ENCODE assay signal across 8 cellular contexts in genomic region chr12:108855284-108856169, GRCh38. TPM values are rescaled to one million over a fixed set of nuclear protein-coding genes. Genes with fewer than 3 reads are reported as not detected.
DNase-seq lines count a peak whose midpoint lies in the region; ATAC-seq and TF ChIP-seq lines count a peak whose summit lies in the region.

No MANE protein-coding gene starts in this region.

- no peak for ATAC-seq in activated naive CD8-positive, alpha-beta T cell treated with anti-CD3 and anti-CD28 coated beads, Interleukin-2, amount 10 ng/mL, durations not matched to agents 7 days and 5 days (ENCODE audit: low read depth)
- no peak for ATAC-seq in HG03521 (IDR thresholded peaks at IDR 0.05; ENCODE audit: unreplicated experiment)

- H3K36me3 Mint-ChIP-seq in activated naive CD4-positive, alpha-beta T cell treated with anti-CD3 and anti-CD28 coated beads, Interleukin-2, amount 10 ng/mL, durations not matched to agents 7 days and 5 days = peaks cover 22% of the 10 kb centered on the region
- H3K36me3 Mint-ChIP-seq in activated naive CD4-positive, alpha-beta T cell treated with anti-CD3 and anti-CD28 coated beads for 36 hours (ENCODE audit: low read depth) = peaks cover 5% of the 10 kb centered on the region
- peaks cover 8% of the 10 kb centered on the region for H3K36me3 Mint-ChIP-seq in activated naive CD8-positive, alpha-beta T cell treated with anti-CD3 and anti-CD28 coated beads, Interleukin-2, amount 10 ng/mL, durations not matched to agents 7 days and 5 days

- DNase-seq in activated naive CD4-positive, alpha-beta T cell treated with anti-CD3 and anti-CD28 coated beads, Interleukin-2, amount 10 ng/mL, durations not matched to agents 7 days and 5 days = no peak
- DNase-seq in activated naive CD4-positive, alpha-beta T cell treated with anti-CD3 and anti-CD28 coated beads for 36 hours = no peak
- DNase-seq in activated naive CD8-positive, alpha-beta T cell treated with anti-CD3 and anti-CD28 coated beads, Interleukin-2, amount 10 ng/mL, durations not matched to agents 7 days and 5 days = no peak
- DNase-seq in transverse colon = no peak
- DNase-seq in NCI-H345 (lab: John Stamatoyannopoulos, UW) = no peak
- DNase-seq in activated CD4-positive, CD25-positive, alpha-beta regulatory T cell (lab: John Stamatoyannopoulos, UW) = no peak

- H3K4me1 Mint-ChIP-seq in activated naive CD4-positive, alpha-beta T cell treated with anti-CD3 and anti-CD28 coated beads, Interleukin-2, amount 10 ng/mL, durations not matched to agents 7 days and 5 days = peaks cover 51% of the 10 kb centered on the region
- peaks cover 39% of the 10 kb centered on the region for H3K4me1 Mint-ChIP-seq in activated naive CD4-positive, alpha-beta T cell treated with anti-CD3 and anti-CD28 coated beads for 36 hours (ENCODE audit: low read depth)
- peaks cover 30% of the 10 kb centered on the region for H3K4me1 Mint-ChIP-seq in activated naive CD8-positive, alpha-beta T cell treated with anti-CD3 and anti-CD28 coated beads, Interleukin-2, amount 10 ng/mL, durations not matched to agents 7 days and 5 days

- TF ChIP-seq EP300 in transverse colon (IDR thresholded peaks at IDR 0.05; ENCODE audit: low read depth) = no peak

- TF ChIP-seq POLR2A in transverse colon (IDR thresholded peaks at IDR 0.05) = no peak

- H3K4me1 ChIP-seq in transverse colon = peaks cover 8 to 69% (median 42%) of the 10 kb centered on the region in 4 donors

- H3K27me3 ChIP-seq in layer of hippocampus (ENCODE audit: control insufficient read depth, insufficient read depth, low read length) (no peaks in the 10 kb centered on the region), transverse colon (no peaks in the 10 kb centered on the region)

- intact Hi-C loops in activated naive CD4-positive, alpha-beta T cell treated with anti-CD3 and anti-CD28 coated beads for 36 hours (cut with micrococcal nuclease) = loop anchor here (2.0 to 10.0 kb wide), 4 partner anchors 125 to 1091 kb away; partner anchors contain the start of genes CORO1C, MMAB, MVK and PRDM4
- intact Hi-C loops in transverse colon (cut with DNase I; ENCODE audit: low total_unique reads) = loop anchor here (5.0 to 10.0 kb wide), 3 partner anchors 51 to 302 kb away; partner anchors contain the start of gene CORO1C

- H3K4me3 Mint-ChIP-seq in activated naive CD4-positive, alpha-beta T cell treated with anti-CD3 and anti-CD28 coated beads, Interleukin-2, amount 10 ng/mL, durations not matched to agents 7 days and 5 days = peak overlapping the region; percentile 97
- no peak overlapping the region for H3K4me3 Mint-ChIP-seq in activated naive CD4-positive, alpha-beta T cell treated with anti-CD3 and anti-CD28 coated beads for 36 hours
- peak overlapping the region; percentile 87 for H3K4me3 Mint-ChIP-seq in activated naive CD8-positive, alpha-beta T cell treated with anti-CD3 and anti-CD28 coated beads, Interleukin-2, amount 10 ng/mL, durations not matched to agents 7 days and 5 days

- POLR2A ChIA-PET in activated naive CD8-positive, alpha-beta T cell treated with anti-CD3 and anti-CD28 coated beads, Interleukin-2, amount 10 ng/mL, durations not matched to agents 7 days and 5 days (lab: Charles Lee) = interaction anchor here (1.7 kb wide), 1 partner anchor 51 kb away, joined by 5 read pairs; no protein-coding TSS in a partner anchor

- 71 to 94% methylated on average over 7 to 12 of the region's 12 CpGs for WGBS in transverse colon (ENCODE audit: low coverage in 1 of 2), 2 donors

- TF ChIP-seq CTCF in transverse colon (IDR thresholded peaks at IDR 0.05) = no peak

- H3K9me3 ChIP-seq in transverse colon = no peaks in the 10 kb centered on the region

- CTCF ChIA-PET in activated naive CD4-positive, alpha-beta T cell treated with anti-CD3 and anti-CD28 coated beads, Interleukin-2, amount 10 ng/mL, durations not matched to agents 7 days and 5 days (lab: Charles Lee) = no interaction called here
- CTCF ChIA-PET in activated naive CD4-positive, alpha-beta T cell treated with anti-CD3 and anti-CD28 coated beads for 36 hours (lab: Charles Lee) = no interaction called here

- peaks cover 3% of the 10 kb centered on the region for H3K9me3 Mint-ChIP-seq in activated naive CD4-positive, alpha-beta T cell treated with anti-CD3 and anti-CD28 coated beads, Interleukin-2, amount 10 ng/mL, durations not matched to agents 7 days and 5 days
- peaks cover 6% of the 10 kb centered on the region for H3K9me3 Mint-ChIP-seq in activated naive CD4-positive, alpha-beta T cell treated with anti-CD3 and anti-CD28 coated beads for 36 hours
- peaks cover 2% of the 10 kb centered on the region for H3K9me3 Mint-ChIP-seq in activated naive CD8-positive, alpha-beta T cell treated with anti-CD3 and anti-CD28 coated beads, Interleukin-2, amount 10 ng/mL, durations not matched to agents 7 days and 5 days

- H3K27me3 Mint-ChIP-seq in activated naive CD4-positive, alpha-beta T cell treated with anti-CD3 and anti-CD28 coated beads, Interleukin-2, amount 10 ng/mL, durations not matched to agents 7 days and 5 days = peaks cover 19% of the 10 kb centered on the region
- H3K27me3 Mint-ChIP-seq in activated naive CD4-positive, alpha-beta T cell treated with anti-CD3 and anti-CD28 coated beads for 36 hours (ENCODE audit: low read depth) = no peaks in the 10 kb centered on the region
- H3K27me3 Mint-ChIP-seq in activated naive CD8-positive, alpha-beta T cell treated with anti-CD3 and anti-CD28 coated beads, Interleukin-2, amount 10 ng/mL, durations not matched to agents 7 days and 5 days = peaks cover 10% of the 10 kb centered on the region

- in situ Hi-C loops in transverse colon (cut with MboI; ENCODE audit: low pct_ligation_motif_present in 1 of 4, low pct_unique_long_range_greater_than_20kb in 1 of 4, low sequenced_read_pairs in 3 of 4) = no loop called here

- no peaks in the 10 kb centered on the region for H3K36me3 ChIP-seq in transverse colon

- H3K27ac ChIP-seq in layer of hippocampus (ENCODE audit: low read depth, low read length) (peak overlapping the region; percentile 64), transverse colon (peak overlapping the region; percentile 87 to 94 (median 93))

- peak overlapping the region in 3 of 4 donors; percentile 62 to 71 (median 64) for H3K4me3 ChIP-seq in transverse colon

- H3K27ac Mint-ChIP-seq in activated naive CD4-positive, alpha-beta T cell treated with anti-CD3 and anti-CD28 coated beads, Interleukin-2, amount 10 ng/mL, durations not matched to agents 7 days and 5 days = peak overlapping the region; percentile 67
- H3K27ac Mint-ChIP-seq in activated naive CD4-positive, alpha-beta T cell treated with anti-CD3 and anti-CD28 coated beads for 36 hours = no peak overlapping the region
- H3K27ac Mint-ChIP-seq in activated naive CD8-positive, alpha-beta T cell treated with anti-CD3 and anti-CD28 coated beads, Interleukin-2, amount 10 ng/mL, durations not matched to agents 7 days and 5 days = peak overlapping the region; percentile 58

RNA-seq across cellular contexts. Expression of gene SSH1, which starts 1.9 kb away (rescaled TPM):
- total RNA-seq in activated naive CD4-positive, alpha-beta T cell treated with anti-CD3 and anti-CD28 coated beads for 36 hours = 10 to 100 TPM in 1 of 2 experiments, 1 to 10 TPM in 1; 8.7 to 11.1 TPM
- total RNA-seq in activated naive CD8-positive, alpha-beta T cell treated with anti-CD3 and anti-CD28 coated beads, Interleukin-2, amount 10 ng/mL, durations not matched to agents 7 days and 5 days = 10 to 100 TPM; 29.7 to 36.9 TPM
- 10 to 100 TPM; 15.0 to 39.0 (median 18.9) TPM for total RNA-seq in transverse colon

RNA-seq across cellular contexts. Expression of gene DAO, which starts 24.4 kb away (rescaled TPM):
- not detected for total RNA-seq in activated naive CD4-positive, alpha-beta T cell treated with anti-CD3 and anti-CD28 coated beads for 36 hours
- not detected for total RNA-seq in activated naive CD8-positive, alpha-beta T cell treated with anti-CD3 and anti-CD28 coated beads, Interleukin-2, amount 10 ng/mL, durations not matched to agents 7 days and 5 days
- 1 to 10 TPM in 3 of 4 donors, not detected in 1; 3.7 to 7.1 (median 4.4) TPM for total RNA-seq in transverse colon
